ENCODE assay signal across 8 cellular contexts in genomic region chr12:27709932-27710591, GRCh38. TPM values are rescaled to one million over a fixed set of nuclear protein-coding genes. Genes with fewer than 3 reads are reported as not detected.
A peak's percentile ranks its signal among the peaks of the same experiment; 100 is the strongest.
DNase-seq lines count a peak whose midpoint lies in the region; ATAC-seq and TF ChIP-seq lines count a peak whose summit lies in the region.

No MANE protein-coding gene starts in this region.

- POLR2A ChIA-PET in activated B cell treated with CpG ODN at 0.5 μM for 24 hours (lab: Charles Lee): interaction anchor here (1.3 to 3.4 kb wide), 2 partner anchors 70 to 187 kb away, joined by 3 to 26 read pairs; partner anchors contain the start of genes KLHL42 and MANSC4

- intact Hi-C loops in activated B cell treated with CpG ODN at 0.5 μM for 24 hours (cut with micrococcal nuclease): loop anchor here (1.0 to 5.0 kb wide), 9 partner anchors 70 to 1671 kb away; partner anchors contain the start of genes CCDC91, ERGIC2, FGFR1OP2 and ITPR2

- no peaks in the 10 kb centered on the region for H3K27me3 ChIP-seq in gastroesophageal sphincter

- peaks cover 0 to 4% of the 10 kb centered on the region in 2 donors for H3K36me3 ChIP-seq in gastroesophageal sphincter

- 19 to 20% methylated on average over 21 to 24 of the region's 24 CpGs for WGBS in gastroesophageal sphincter (ENCODE audit: low coverage in 1 of 2), 2 donors

- no peaks in the 10 kb centered on the region for H3K27me3 Mint-ChIP-seq in activated B cell treated with CpG ODN at 0.5 μM for 24 hours
- H3K27me3 Mint-ChIP-seq in osteocyte (ENCODE audit: unreplicated experiment): no peaks in the 10 kb centered on the region

- H3K4me3 Mint-ChIP-seq in activated B cell treated with CpG ODN at 0.5 μM for 24 hours (peak overlapping the region; percentile 99), osteocyte (ENCODE audit: unreplicated experiment) (peak overlapping the region; percentile 92)

- peak overlapping the region; percentile 71 to 88 (median 86) for H3K27ac ChIP-seq in gastroesophageal sphincter

- H3K27ac Mint-ChIP-seq in activated B cell treated with CpG ODN at 0.5 μM for 24 hours (peak overlapping the region; percentile 99), osteocyte (ENCODE audit: unreplicated experiment) (peak overlapping the region; percentile 95)

- H3K9me3 Mint-ChIP-seq in activated B cell treated with CpG ODN at 0.5 μM for 24 hours: no peaks in the 10 kb centered on the region
- no peaks in the 10 kb centered on the region for H3K9me3 Mint-ChIP-seq in osteocyte (ENCODE audit: unreplicated experiment)

- H3K4me1 ChIP-seq in gastroesophageal sphincter: peaks cover 0 to 35% (median 7%) of the 10 kb centered on the region in 3 donors

- ATAC-seq in GM21786 (IDR thresholded peaks at IDR 0.05; ENCODE audit: unreplicated experiment) (peak; percentile 27), activated B cell treated with CpG ODN at 0.5 μM for 24 hours (ENCODE audit: low read depth) (peak; percentile 35), gastroesophageal sphincter (peak; percentile 65)

- no peak for TF ChIP-seq EP300 in gastroesophageal sphincter (IDR thresholded peaks at IDR 0.05)

- peaks cover 29% of the 10 kb centered on the region for H3K36me3 Mint-ChIP-seq in activated B cell treated with CpG ODN at 0.5 μM for 24 hours (ENCODE audit: low read depth)
- H3K36me3 Mint-ChIP-seq in osteocyte (ENCODE audit: unreplicated experiment): peaks cover 2% of the 10 kb centered on the region

- no peaks in the 10 kb centered on the region for H3K9me3 ChIP-seq in gastroesophageal sphincter

- CTCF ChIA-PET in activated B cell treated with CpG ODN at 0.5 μM for 24 hours (lab: Charles Lee): no interaction called here

- no peak for TF ChIP-seq POLR2A in gastroesophageal sphincter (IDR thresholded peaks at IDR 0.05)

- TF ChIP-seq CTCF in GM12865 (IDR thresholded peaks at IDR 0.05; ENCODE audit: insufficient read depth, low read depth, low read length, missing control alignments): no peak
- no peak for TF ChIP-seq CTCF in activated B cell treated with CpG ODN at 0.5 μM for 24 hours (IDR thresholded peaks at IDR 0.05)
- no peak for TF ChIP-seq CTCF in gastroesophageal sphincter (IDR thresholded peaks at IDR 0.05)
- TF ChIP-seq CTCF in osteocyte (IDR thresholded peaks at IDR 0.05): no peak

- DNase-seq in GM12865 (ENCODE audit: low read depth) (peak; percentile 51), KG1 (lab: John Stamatoyannopoulos, UW) (peak; percentile 80), activated B cell treated with CpG ODN at 0.5 μM for 24 hours (no peak), osteocyte (ENCODE audit: extremely low spot score, unreplicated experiment) (no peak), activated gamma-delta T cell treated with Interleukin-2 at 50 U/mL for 16 hours (no peak), NOMO-1 treated with DMSO at 0.1 percent for 48 hours (lab: John Stamatoyannopoulos, UW; ENCODE audit: unreplicated experiment) (no peak)

- H3K4me3 ChIP-seq in GM12865 (ENCODE audit: low read depth, low read length) (peak overlapping the region; percentile 93), gastroesophageal sphincter (peak overlapping the region; percentile 85 to 93)

- H3K4me1 Mint-ChIP-seq in activated B cell treated with CpG ODN at 0.5 μM for 24 hours: peaks cover 29% of the 10 kb centered on the region
- H3K4me1 Mint-ChIP-seq in osteocyte (ENCODE audit: unreplicated experiment): peaks cover 20% of the 10 kb centered on the region

RNA-seq across cellular contexts. Expression of gene MRPS35, which starts 0.6 kb away (rescaled TPM):
- 36.2 and 36.8 TPM in 2 replicates for total RNA-seq in activated B cell treated with CpG ODN at 0.5 μM for 24 hours
- 10 to 100 TPM; 36.6 to 52.3 (median 48.8) TPM for total RNA-seq in gastroesophageal sphincter
- total RNA-seq in osteocyte: 30.6 and 31.0 TPM in 2 replicates

RNA-seq across cellular contexts. Expression of gene REP15, which starts 13.8 kb away (rescaled TPM):
- 0.35 TPM in 1 of 2 replicates, not detected in the other for total RNA-seq in activated B cell treated with CpG ODN at 0.5 μM for 24 hours
- total RNA-seq in gastroesophageal sphincter: 1 to 10 TPM in 3 of 4 donors, under 1 TPM in 1; 0.40 to 2.5 (median 1.3) TPM
- total RNA-seq in osteocyte: 1.4 and 1.6 TPM in 2 replicates

Comparison
In these comparisons a context has a peak if more than half of its experiments do, and no peak if none do; other contexts are left out.
1. DNase-seq: peak in GM12865 (single experiment) and KG1 (single experiment); none in activated B cell treated with CpG ODN at 0.5 μM for 24 hours (single experiment), osteocyte (single experiment), activated gamma-delta T cell treated with Interleukin-2 at 50 U/mL for 16 hours (single experiment) and NOMO-1 treated with DMSO at 0.1 percent for 48 hours (single experiment).
2. Peak in every context shown above with its lines, with median percentiles within 50 percentile points of each other: ATAC-seq.